Comparison of ENCODE assay signal across 9 cellular contexts in the genomic region with DNA sequence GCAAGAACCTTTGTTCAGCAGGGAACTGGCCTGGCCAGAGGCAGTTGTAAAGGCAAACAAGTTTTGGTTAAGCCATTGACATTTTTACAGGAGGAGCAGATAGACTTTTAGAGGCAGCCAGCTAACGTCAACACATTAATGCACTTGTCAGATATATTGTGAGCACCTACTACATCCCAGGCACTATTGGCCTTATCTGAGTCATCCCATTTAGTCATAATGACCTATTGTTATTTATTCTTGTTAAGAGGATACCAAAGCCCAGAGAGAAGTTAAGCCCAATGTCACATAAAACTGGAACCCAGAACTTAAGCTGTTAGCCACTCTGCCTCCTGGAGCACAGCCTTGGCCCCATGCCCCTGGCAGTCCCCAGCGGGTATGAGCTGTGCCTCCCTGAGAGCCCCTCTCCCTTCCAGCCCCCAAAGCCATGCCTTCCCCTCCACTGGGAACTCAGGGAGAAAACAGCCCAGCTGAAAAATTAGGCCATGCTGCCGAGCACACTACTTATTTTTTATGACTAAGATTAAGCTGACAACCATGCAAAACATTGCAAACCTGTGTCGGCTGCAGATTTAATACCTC. TPM values are rescaled to one million over a fixed set of nuclear protein-coding genes. Genes with fewer than 3 reads are reported as not detected.
A peak's percentile ranks its signal among the peaks of the same experiment; 100 is the strongest.
DNase-seq lines count a peak whose midpoint lies in the region; ATAC-seq and TF ChIP-seq lines count a peak whose summit lies in the region.
"Had no signal": no experiment of that assay in that cellular context is flagged by ENCODE, and none has a peak within 500 bp of the region (broad histone marks: within the 10 kb centered on the region; RNA-seq: fewer than 3 reads in every experiment).

No MANE protein-coding gene starts in this region.

- TF ChIP-seq POLR2A in transverse colon (IDR thresholded peaks at IDR 0.05) = no peak

- no peak for ATAC-seq in activated T-cell treated with anti-CD3 and anti-CD28 coated beads, Interleukin-2, amount 50 U/mL, for 4 hours

- peaks cover 4% of the 10 kb centered on the region for H3K36me3 Mint-ChIP-seq in activated T-cell treated with anti-CD3 and anti-CD28 coated beads, Interleukin-2, amount 50 U/mL, for 4 hours (ENCODE audit: insufficient read depth)
- peaks cover 6% of the 10 kb centered on the region for H3K36me3 Mint-ChIP-seq in activated T-helper 2 cell treated with anti-CD3 and anti-CD28 coated beads, Interferon-gamma antibody, Interleukin-2, Interleukin-4, amounts not matched to agents 10 μg/mL and 5 μg/mL and 100 μg/mL, durations not matched to agents 14 hours and 24 hours and 36 hours (ENCODE audit: low read depth)

- H3K4me1 ChIP-seq in transverse colon = peaks cover 14 to 35% (median 29%) of the 10 kb centered on the region in 4 donors

- TF ChIP-seq CTCF in astrocyte of the spinal cord (IDR thresholded peaks at IDR 0.05; ENCODE audit: low read depth, low read length) (no peak), transverse colon (IDR thresholded peaks at IDR 0.05) (no peak)

- no peak overlapping the region for H3K27ac Mint-ChIP-seq in activated T-helper 2 cell treated with anti-CD3 and anti-CD28 coated beads, Interferon-gamma antibody, Interleukin-2, Interleukin-4, amounts not matched to agents 10 μg/mL and 5 μg/mL and 100 μg/mL, durations not matched to agents 14 hours and 24 hours and 36 hours

- H3K27ac ChIP-seq in transverse colon = peak overlapping the region; percentile 33 to 73 (median 60)

- no peak for TF ChIP-seq EP300 in transverse colon (IDR thresholded peaks at IDR 0.05; ENCODE audit: low read depth)

- H3K4me3 ChIP-seq in astrocyte of the spinal cord (ENCODE audit: low read depth, low read length) = no peak overlapping the region
- H3K4me3 ChIP-seq in transverse colon = no peak overlapping the region

- DNase-seq in activated T-cell treated with anti-CD3 and anti-CD28 coated beads, Interleukin-2, amount 50 U/mL, for 4 hours = no peak
- no peak for DNase-seq in activated T-cell treated with anti-CD3 and anti-CD28 coated beads, Interleukin-2, amount 50 U/mL, for 48 hours
- peak; percentile 37 for DNase-seq in astrocyte of the spinal cord (ENCODE audit: low read depth, low spot score)
- DNase-seq in lung microvascular endothelial cell (ENCODE audit: low read depth in 2 of 2) = peak; percentile 59 to 84
- DNase-seq in transverse colon = no peak
- no peak for DNase-seq in activated T-helper 2 cell treated with anti-CD3 and anti-CD28 coated beads, Interferon-gamma antibody, Interleukin-2, Interleukin-4, amounts not matched to agents 10 μg/mL and 5 μg/mL and 100 μg/mL, durations not matched to agents 14 hours and 24 hours and 36 hours (ENCODE audit: low spot score)
- no peak for DNase-seq in SW 1271 (lab: John Stamatoyannopoulos, UW)
- DNase-seq in OCI-M2 (lab: John Stamatoyannopoulos, UW; ENCODE audit: unreplicated experiment) = no peak
- DNase-seq: NCI-H187 had no signal

- no peaks in the 10 kb centered on the region for H3K27me3 ChIP-seq in transverse colon

- in situ Hi-C loops in astrocyte of the spinal cord (cut with HindIII; ENCODE audit: low sequenced_read_pairs) = no loop called here
- in situ Hi-C loops in transverse colon (cut with MboI; ENCODE audit: low pct_ligation_motif_present in 1 of 4, low pct_unique_long_range_greater_than_20kb in 1 of 4, low sequenced_read_pairs in 3 of 4) = no loop called here

- H3K9me3 ChIP-seq in transverse colon = no peaks in the 10 kb centered on the region

- H3K27me3 Mint-ChIP-seq in activated T-cell treated with anti-CD3 and anti-CD28 coated beads, Interleukin-2, amount 50 U/mL, for 4 hours (ENCODE audit: low read depth) = no peaks in the 10 kb centered on the region
- no peaks in the 10 kb centered on the region for H3K27me3 Mint-ChIP-seq in activated T-helper 2 cell treated with anti-CD3 and anti-CD28 coated beads, Interferon-gamma antibody, Interleukin-2, Interleukin-4, amounts not matched to agents 10 μg/mL and 5 μg/mL and 100 μg/mL, durations not matched to agents 14 hours and 24 hours and 36 hours (ENCODE audit: low read depth)

- no peaks in the 10 kb centered on the region for H3K36me3 ChIP-seq in transverse colon

- peak overlapping the region; percentile 11 for H3K4me3 Mint-ChIP-seq in activated T-cell treated with anti-CD3 and anti-CD28 coated beads, Interleukin-2, amount 50 U/mL, for 4 hours
- H3K4me3 Mint-ChIP-seq in activated T-helper 2 cell treated with anti-CD3 and anti-CD28 coated beads, Interferon-gamma antibody, Interleukin-2, Interleukin-4, amounts not matched to agents 10 μg/mL and 5 μg/mL and 100 μg/mL, durations not matched to agents 14 hours and 24 hours and 36 hours (ENCODE audit: low read depth) = no peak overlapping the region

- no peaks in the 10 kb centered on the region for H3K9me3 Mint-ChIP-seq in activated T-cell treated with anti-CD3 and anti-CD28 coated beads, Interleukin-2, amount 50 U/mL, for 4 hours
- no peaks in the 10 kb centered on the region for H3K9me3 Mint-ChIP-seq in activated T-helper 2 cell treated with anti-CD3 and anti-CD28 coated beads, Interferon-gamma antibody, Interleukin-2, Interleukin-4, amounts not matched to agents 10 μg/mL and 5 μg/mL and 100 μg/mL, durations not matched to agents 14 hours and 24 hours and 36 hours

- intact Hi-C loops in transverse colon (cut with DNase I; ENCODE audit: low total_unique reads) = no loop called here
- intact Hi-C loops in activated T-helper 2 cell treated with anti-CD3 and anti-CD28 coated beads, Interferon-gamma antibody, Interleukin-2, Interleukin-4, amounts not matched to agents 10 μg/mL and 5 μg/mL and 100 μg/mL, durations not matched to agents 14 hours and 24 hours and 36 hours (cut with micrococcal nuclease) = no loop called here

- H3K4me1 Mint-ChIP-seq in activated T-cell treated with anti-CD3 and anti-CD28 coated beads, Interleukin-2, amount 50 U/mL, for 4 hours (ENCODE audit: low read depth) = peaks cover 43% of the 10 kb centered on the region
- H3K4me1 Mint-ChIP-seq in activated T-helper 2 cell treated with anti-CD3 and anti-CD28 coated beads, Interferon-gamma antibody, Interleukin-2, Interleukin-4, amounts not matched to agents 10 μg/mL and 5 μg/mL and 100 μg/mL, durations not matched to agents 14 hours and 24 hours and 36 hours (ENCODE audit: low read depth) = peaks cover 11% of the 10 kb centered on the region

- 56 to 58% methylated on average over 3 to 4 of the region's 4 CpGs for WGBS in transverse colon (ENCODE audit: low coverage in 1 of 2), 2 donors

RNA-seq across cellular contexts. Expression of a gene that starts 32.7 kb away (rescaled TPM):
- total RNA-seq in activated T-cell treated with anti-CD3 and anti-CD28 coated beads, Interleukin-2, amount 50 U/mL, for 4 hours = 10 to 100 TPM; 53.9 to 67.6 (median 59.9) TPM
- total RNA-seq in lung microvascular endothelial cell = 42.7 and 67.5 TPM in 2 replicates
- total RNA-seq in transverse colon = 100 to 1,000 TPM in 1 of 4 donors, 10 to 100 TPM in 3; 59.1 to 108 (median 66.8) TPM
- 76.7 and 82.9 TPM in 2 replicates for total RNA-seq in activated T-helper 2 cell treated with anti-CD3 and anti-CD28 coated beads, Interferon-gamma antibody, Interleukin-2, Interleukin-4, amounts not matched to agents 10 μg/mL and 5 μg/mL and 100 μg/mL, durations not matched to agents 14 hours and 24 hours and 36 hours

Comparison
In these comparisons a context has a peak if more than half of its experiments do, and no peak if none do; other contexts are left out.
1. DNase-seq: peak in astrocyte of the spinal cord (single experiment) and lung microvascular endothelial cell (2 of 2); none in activated T-cell treated with anti-CD3 and anti-CD28 coated beads, Interleukin-2, amount 50 U/mL, for 4 hours (single experiment), activated T-cell treated with anti-CD3 and anti-CD28 coated beads, Interleukin-2, amount 50 U/mL, for 48 hours (0 of 2), transverse colon (single experiment), activated T-helper 2 cell treated with anti-CD3 and anti-CD28 coated beads, Interferon-gamma antibody, Interleukin-2, Interleukin-4, amounts not matched to agents 10 μg/mL and 5 μg/mL and 100 μg/mL, durations not matched to agents 14 hours and 24 hours and 36 hours (single experiment), SW 1271 (0 of 2) and OCI-M2 (single experiment).